Comparison of ENCODE assay signal across 8 cellular contexts in the genomic region with DNA sequence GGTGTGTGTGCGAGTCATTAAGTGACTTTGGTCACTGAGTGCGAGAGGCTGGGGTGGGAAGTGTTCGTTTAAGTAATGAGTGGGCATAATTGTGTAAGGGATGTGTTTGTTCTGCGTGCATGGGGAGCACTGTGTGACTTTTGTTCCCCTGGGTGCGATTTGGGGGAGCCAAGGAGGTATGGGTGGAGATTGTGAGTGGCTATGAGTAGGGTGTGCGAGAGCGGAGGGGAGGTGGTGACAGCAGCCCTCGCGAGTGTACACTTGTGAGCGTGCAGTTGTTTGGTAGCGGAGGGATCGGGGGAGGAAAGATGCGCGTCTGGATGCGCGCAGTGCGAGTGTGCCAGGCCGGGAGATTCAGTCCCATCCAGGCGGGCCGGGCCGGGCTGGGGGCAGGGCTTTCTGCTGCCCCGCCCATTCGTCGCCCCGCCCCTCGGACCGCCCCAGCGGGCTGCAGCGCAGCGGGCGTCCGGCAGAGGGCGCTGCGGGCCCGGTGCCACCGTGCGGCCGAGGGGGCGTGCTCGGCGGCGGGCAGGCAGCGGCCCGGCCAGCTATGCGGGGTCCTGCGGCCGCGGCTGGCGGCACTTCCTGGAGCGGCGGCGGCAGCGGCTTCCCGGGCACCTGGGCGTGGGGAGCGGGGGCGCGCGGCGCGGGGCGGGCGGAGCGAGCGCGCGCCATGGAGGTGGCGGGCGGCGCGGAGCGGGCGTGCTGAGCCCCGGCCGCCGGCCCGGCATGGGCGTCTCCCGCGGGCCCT. TPM values are rescaled to one million over a fixed set of nuclear protein-coding genes. Genes with fewer than 3 reads are reported as not detected.
DNase-seq lines count a peak whose midpoint lies in the region; ATAC-seq, FAIRE-seq and TF ChIP-seq lines count a peak whose summit lies in the region.

A gene with protein sequence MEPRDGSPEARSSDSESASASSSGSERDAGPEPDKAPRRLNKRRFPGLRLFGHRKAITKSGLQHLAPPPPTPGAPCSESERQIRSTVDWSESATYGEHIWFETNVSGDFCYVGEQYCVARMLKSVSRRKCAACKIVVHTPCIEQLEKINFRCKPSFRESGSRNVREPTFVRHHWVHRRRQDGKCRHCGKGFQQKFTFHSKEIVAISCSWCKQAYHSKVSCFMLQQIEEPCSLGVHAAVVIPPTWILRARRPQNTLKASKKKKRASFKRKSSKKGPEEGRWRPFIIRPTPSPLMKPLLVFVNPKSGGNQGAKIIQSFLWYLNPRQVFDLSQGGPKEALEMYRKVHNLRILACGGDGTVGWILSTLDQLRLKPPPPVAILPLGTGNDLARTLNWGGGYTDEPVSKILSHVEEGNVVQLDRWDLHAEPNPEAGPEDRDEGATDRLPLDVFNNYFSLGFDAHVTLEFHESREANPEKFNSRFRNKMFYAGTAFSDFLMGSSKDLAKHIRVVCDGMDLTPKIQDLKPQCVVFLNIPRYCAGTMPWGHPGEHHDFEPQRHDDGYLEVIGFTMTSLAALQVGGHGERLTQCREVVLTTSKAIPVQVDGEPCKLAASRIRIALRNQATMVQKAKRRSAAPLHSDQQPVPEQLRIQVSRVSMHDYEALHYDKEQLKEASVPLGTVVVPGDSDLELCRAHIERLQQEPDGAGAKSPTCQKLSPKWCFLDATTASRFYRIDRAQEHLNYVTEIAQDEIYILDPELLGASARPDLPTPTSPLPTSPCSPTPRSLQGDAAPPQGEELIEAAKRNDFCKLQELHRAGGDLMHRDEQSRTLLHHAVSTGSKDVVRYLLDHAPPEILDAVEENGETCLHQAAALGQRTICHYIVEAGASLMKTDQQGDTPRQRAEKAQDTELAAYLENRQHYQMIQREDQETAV (plus strand): TSS at position 578 of the 751 bp plus-strand sequence. CDS start 197 bp downstream, outside the sequence.

- H3K27ac ChIP-seq in H1 (ENCODE audit: low read depth, low read length) (no peak within 1 kb of the TSS), mesendoderm (ENCODE audit: low read depth, low read length) (no peak within 1 kb of the TSS)

- no peak within 1 kb of the TSS for H3K56ac ChIP-seq in H1 (replicated peaks; ENCODE audit: insufficient read length, low read depth, low read length)
- peak within 1 kb of the TSS; percentile 95 for H3K56ac ChIP-seq in mesendoderm (ENCODE audit: low read length)

- H3K4me2 ChIP-seq in H1 (ENCODE audit: insufficient read depth in 1 of 2, low read depth in 2 of 2, low read length in 2 of 2) (peak within 1 kb of the TSS; percentile 95 to 99), mesendoderm (ENCODE audit: low read length) (peak within 1 kb of the TSS; percentile 78)

- H4K20me1 ChIP-seq in H1 (replicated peaks in 1 of 2; ENCODE audit: control insufficient read depth in 1 of 2, insufficient read depth in 2 of 2, low read length in 2 of 2) = peaks cover 12 to 21% of the 10 kb centered on the region in 2 experiments

- H4K8ac ChIP-seq in H1 (ENCODE audit: extremely low read depth, insufficient read depth, low read length) (peak within 1 kb of the TSS; percentile 77), mesendoderm (ENCODE audit: low read depth, low read length) (no peak within 1 kb of the TSS)

- peak within 1 kb of the TSS; percentile 98 for H2BK20ac ChIP-seq in H1 (ENCODE audit: low read length)

- POLR2A ChIA-PET in H1 (lab: Charles Lee; ENCODE audit: partially characterized antibody) = interaction anchor here (1.6 to 8.1 kb wide), 5 partner anchors 8 to 104 kb away, joined by 4 to 69 read pairs (median 10); no protein-coding TSS in a partner anchor

- TF ChIP-seq POLR2A in GM19193 (IDR thresholded peaks at IDR 0.05; ENCODE audit: extremely low read depth, insufficient read depth, insufficient read length) (peak; percentile 45), H1 (IDR thresholded peaks at IDR 0.05; ENCODE audit: control extremely low read depth in 1 of 2, low read depth in 2 of 2, low read length in 2 of 2) (peak in 1 of 2 experiments; percentile 43; a peak in 1 of 3 replicates)

- peak; percentile 31 to 66; a peak in 3 of 4 replicates for TF ChIP-seq RAD21 in H1 (IDR thresholded peaks at IDR 0.05 in 1 of 2, conservative IDR thresholded peaks at IDR 0.05 in 1 of 2; ENCODE audit: low read depth in 2 of 2, low read length in 2 of 2)

- DNase-seq in C1 segment of cervical spinal cord (lab: John Stamatoyannopoulos, UW) (peak in 13 of 14 donors; percentile 63 to 95 (median 75)), NOMO-1 (lab: John Stamatoyannopoulos, UW; ENCODE audit: unreplicated experiment in 2 of 2) (peak; percentile 66 to 83), H1 (ENCODE audit: low read depth in 1 of 2, low spot score in 2 of 2) (peak in 1 of 2 experiments; percentile 98), mesendoderm (peak; percentile 84)
- DNase-seq in activated CD8-positive, alpha-beta memory T cell treated with anti-CD3 and anti-CD28 coated beads for 48 hours (ENCODE audit: low read depth in 2 of 3, low spot score in 2 of 3) = peak; percentile 69 to 90 (median 73)
- peak; percentile 73 for DNase-seq in stimulated activated CD8-positive, alpha-beta memory T cell treated with anti-CD3 and anti-CD28 coated beads, Interleukin-15, amount 100 ng/mL, for 1 hour (ENCODE audit: low read depth)

- H3K4me1 ChIP-seq in H1 (replicated peaks in 1 of 4; ENCODE audit: control insufficient read depth in 3 of 4, insufficient read depth in 4 of 4, low read length in 3 of 4) = peaks cover 26 to 47% (median 33%) of the 10 kb centered on the region in 4 experiments
- peaks cover 21% of the 10 kb centered on the region for H3K4me1 ChIP-seq in mesendoderm (ENCODE audit: control insufficient read depth, low read depth, low read length)

- H3K14ac ChIP-seq in H1 (ENCODE audit: insufficient read length) = no peak within 1 kb of the TSS

- H3K27me3 ChIP-seq in H1 (replicated peaks in 1 of 4; ENCODE audit: control insufficient read depth in 3 of 4, extremely low read depth in 1 of 4, insufficient read depth in 3 of 4, low read length in 3 of 4) (peaks cover 0 to 7% (median 3%) of the 10 kb centered on the region in 4 experiments; a peak in 1 of 7 replicates), mesendoderm (ENCODE audit: insufficient read depth, low read length, poor library complexity) (no peaks in the 10 kb centered on the region)

- H3K18ac ChIP-seq in H1 (ENCODE audit: extremely low read depth, low read length) (peak within 1 kb of the TSS; percentile 36; the same call in 1 of the 2 replicates), mesendoderm (ENCODE audit: low read length) (peak within 1 kb of the TSS; percentile 25)

- H3K9me3 ChIP-seq in H1 (ENCODE audit: insufficient read depth in 2 of 2, low read depth in 1 of 2, low read length in 1 of 2) = no peaks in the 10 kb centered on the region

- H2AK5ac ChIP-seq in H1 (ENCODE audit: low read depth, low read length) (peak within 1 kb of the TSS; percentile 56), mesendoderm (ENCODE audit: low read length) (peak within 1 kb of the TSS; percentile 67)

- 15% methylated on average over 30 of the region's 80 CpGs; no CpG with 5 or more reads in 1 of the 2 experiments for WGBS in H1 (ENCODE audit: extremely low coverage in 1 of 2, insufficient coverage in 1 of 2, insufficient read length in 1 of 2, insufficient replicate concordance in 2 of 2, low coverage in 1 of 2, low lambda C conversion rate in 2 of 2, missing lambda C conversion rate in 1 of 2), 2 experiments
- WGBS in mesendoderm (ENCODE audit: extremely low coverage, insufficient coverage, low lambda C conversion rate) = no CpG with 5 or more reads among the region's 80 CpGs

- no peak within 1 kb of the TSS for H2AFZ ChIP-seq in H1 (ENCODE audit: low read length)

- no peak for TF ChIP-seq EP300 in H1 (IDR thresholded peaks at IDR 0.05; ENCODE audit: borderline replicate concordance in 1 of 2, low read depth in 2 of 2, low read length in 2 of 2)

- CTCF ChIA-PET in H1 (lab: Charles Lee; ENCODE audit: partially characterized antibody) = interaction anchor here (0.6 to 44.5 kb wide), 7 partner anchors 5 to 294 kb away, joined by 3 to 1004 read pairs (median 3); a partner anchor contains a TSS

- peaks cover 15% of the 10 kb centered on the region for H3K79me1 ChIP-seq in H1 (ENCODE audit: low read depth, low read length)
- H3K79me1 ChIP-seq in mesendoderm (ENCODE audit: low read length) = peaks cover 18% of the 10 kb centered on the region

- H4K5ac ChIP-seq in H1 (ENCODE audit: insufficient read length, low read depth, low read length) = no peak within 1 kb of the TSS
- H4K5ac ChIP-seq in mesendoderm (ENCODE audit: low read length) = no peak within 1 kb of the TSS

- peak; percentile 90 to 96 (median 94) for TF ChIP-seq CTCF in H1 (IDR thresholded peaks at IDR 0.05; ENCODE audit: control extremely low read depth in 1 of 3, insufficient read depth in 1 of 3, low read depth in 1 of 3, low read length in 3 of 3)

- H3K4me3 ChIP-seq in H1 (ENCODE audit: extremely low read depth in 1 of 4, insufficient read depth in 2 of 4, low read depth in 3 of 4, low read length in 4 of 4) (peak within 1 kb of the TSS; percentile 71 to 83 (median 77)), mesendoderm (ENCODE audit: low read length) (peak within 1 kb of the TSS; percentile 73)

- peak within 1 kb of the TSS; percentile 100 for H2BK15ac ChIP-seq in H1 (ENCODE audit: low read length)
- no peak within 1 kb of the TSS for H2BK15ac ChIP-seq in mesendoderm (replicated peaks; ENCODE audit: low read depth)

- H4K91ac ChIP-seq in H1 (replicated peaks; ENCODE audit: insufficient read length, low read length) = peak within 1 kb of the TSS; percentile 91

- H2BK5ac ChIP-seq in H1 (ENCODE audit: low read depth, low read length) (peak within 1 kb of the TSS; percentile 84; the same call in 1 of the 2 replicates), mesendoderm (ENCODE audit: low read length) (no peak within 1 kb of the TSS)

- H3K23ac ChIP-seq in H1 (ENCODE audit: insufficient read length) (no peak within 1 kb of the TSS), mesendoderm (ENCODE audit: low read length) (peak within 1 kb of the TSS; percentile 84)

- peak within 1 kb of the TSS; percentile 75 for H2BK120ac ChIP-seq in H1 (replicated peaks; ENCODE audit: low read depth, low read length)
- H2BK120ac ChIP-seq in mesendoderm (ENCODE audit: low read depth, low read length) = no peak within 1 kb of the TSS

- H2BK12ac ChIP-seq in H1 (ENCODE audit: low read depth, low read length) = peak within 1 kb of the TSS; percentile 99

- H3K36me3 ChIP-seq in H1 (ENCODE audit: control insufficient read depth in 2 of 4, insufficient read depth in 4 of 4, low read length in 3 of 4) (no peaks in the 10 kb centered on the region), mesendoderm (ENCODE audit: control insufficient read depth, insufficient read depth, low read length) (no peaks in the 10 kb centered on the region)

- peak; percentile 64 for ATAC-seq in HG03432 (IDR thresholded peaks at IDR 0.05; ENCODE audit: unreplicated experiment)

- FAIRE-seq in H1 (lab: Jason Lieb, UNC) = no peak

- peak within 1 kb of the TSS; percentile 39 to 81 (median 62) for H3K9ac ChIP-seq in H1 (replicated peaks in 1 of 4; ENCODE audit: extremely low read depth in 1 of 4, low read depth in 3 of 4, low read length in 3 of 4)
- peak within 1 kb of the TSS; percentile 87 for H3K9ac ChIP-seq in mesendoderm (ENCODE audit: low read length)

- H3K79me2 ChIP-seq in H1 (ENCODE audit: control insufficient read depth in 1 of 2, insufficient read depth in 2 of 2, low read length in 2 of 2) (peaks cover 0 to 39% of the 10 kb centered on the region in 2 experiments; a peak in 2 of 4 replicates), mesendoderm (ENCODE audit: control insufficient read depth, insufficient read depth, low read length) (peaks cover 22% of the 10 kb centered on the region)

- peak within 1 kb of the TSS; percentile 93 for H3K4ac ChIP-seq in H1 (replicated peaks; ENCODE audit: insufficient read length, low read depth, low read length)
- no peak within 1 kb of the TSS for H3K4ac ChIP-seq in mesendoderm (ENCODE audit: low read depth, low read length)

- peaks cover 13% of the 10 kb centered on the region for H3K23me2 ChIP-seq in H1 (ENCODE audit: low read depth, low read length)

RNA-seq across cellular contexts. Expression of the gene that starts here (rescaled TPM):
- total RNA-seq in H1 (2021; fragmentation: NEBNext Ultra II Directional; extraction: Animal tissue kit (Norgen Biotek cat#: 25700)) = 84.4 and 88.5 TPM in 2 replicates
- 184 and 262 TPM in 2 replicates for polyA plus RNA-seq in H1 (2011; rRNA removed)
- polyA plus RNA-seq in H1 (2011; cell fraction: cytosol; rRNA removed) = 118 TPM
- polyA plus RNA-seq in H1 (2011; cell fraction: nucleus; rRNA removed) = 335 TPM
- polyA plus RNA-seq in H1 (2012, experiment 1 of 2) = 56.9 to 93.0 TPM (median 85.7 TPM) in 4 replicates
- 72.1 TPM for polyA plus RNA-seq in H1 (2012, experiment 2 of 2)
- 92.3 TPM for polyA plus RNA-seq in H1 (2013, experiment 1 of 2)
- 81.6 TPM for polyA plus RNA-seq in H1 (2013, experiment 2 of 2)
- polyA minus RNA-seq in H1 (2011; rRNA and poly(A)+ RNA removed) = 58.7 and 67.4 TPM in 2 replicates
- polyA minus RNA-seq in H1 (2011; cell fraction: cytosol; rRNA and poly(A)+ RNA removed) = 72.8 TPM
- polyA minus RNA-seq in H1 (2011; cell fraction: nucleus; rRNA and poly(A)+ RNA removed) = 103 TPM
- 67.4 TPM for polyA plus RNA-seq in mesendoderm (2013, experiment 1 of 2)
- polyA plus RNA-seq in mesendoderm (2013, experiment 2 of 2) = 62.6 TPM
